26 cellular contexts compared by ENCODE assay signal in the genomic region with DNA sequence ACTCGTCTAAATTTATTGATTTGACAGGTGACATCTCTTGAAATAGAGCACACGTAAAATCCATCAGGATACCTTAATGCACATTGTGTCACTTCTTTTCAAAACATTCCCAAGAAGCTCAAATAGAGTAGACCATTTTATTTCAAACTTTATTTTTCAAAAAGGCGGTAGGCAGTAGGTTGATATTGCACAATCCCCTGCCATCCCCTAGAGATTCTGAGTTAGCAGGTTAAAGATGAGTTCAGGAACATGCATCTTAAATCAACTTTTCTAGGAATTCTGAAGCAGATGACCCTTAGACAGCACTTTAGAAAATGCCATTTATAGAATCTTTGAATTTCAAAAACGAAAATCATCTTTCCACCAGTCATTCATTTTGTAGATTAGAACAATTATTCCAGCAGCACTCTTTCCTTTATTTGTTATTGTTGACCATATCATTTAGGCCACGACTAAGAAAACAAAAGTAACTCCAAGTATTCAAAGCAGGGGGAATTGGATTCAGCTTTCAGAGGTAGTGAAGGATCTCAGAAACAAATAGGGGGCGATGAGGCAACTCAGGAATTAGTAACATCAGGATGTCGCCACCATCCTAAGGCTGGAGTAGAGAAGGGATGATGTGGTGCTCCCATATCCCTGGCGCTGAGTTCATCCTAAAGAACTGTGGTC.
A peak's percentile ranks its signal among the peaks of the same experiment; 100 is the strongest.
DNase-seq lines count a peak whose midpoint lies in the region; ATAC-seq, FAIRE-seq and TF ChIP-seq lines count a peak whose summit lies in the region.
"Had no signal": no experiment of that assay in that cellular context is flagged by ENCODE, and none has a peak within 500 bp of the region (broad histone marks: within the 10 kb centered on the region; RNA-seq: fewer than 3 reads in every experiment).

No MANE protein-coding gene starts in this region.

- H3K4me3 ChIP-seq in HepG2 (replicated peaks in 1 of 3; ENCODE audit: insufficient read depth in 1 of 3, low read depth in 2 of 3, low read length in 3 of 3) = no peak overlapping the region
- no peak overlapping the region for H3K4me3 ChIP-seq in right lobe of liver
- no peak overlapping the region for H3K4me3 ChIP-seq in H1 (ENCODE audit: extremely low read depth in 1 of 4, insufficient read depth in 2 of 4, low read depth in 3 of 4, low read length in 4 of 4)
- no peak overlapping the region for H3K4me3 ChIP-seq in trophoblast cell (ENCODE audit: low read depth, low read length)
- no peak overlapping the region for H3K4me3 ChIP-seq in endodermal cell (ENCODE audit: low read length)
- H3K4me3 ChIP-seq: A549; BLaER1 treated with 17β-estradiol and CSF1 and Interleukin-3, amounts not matched to agents 10 nM and 100 nM; GM12878 had no signal

- H3K27me3 ChIP-seq in HepG2 (ENCODE audit: control insufficient read depth in 1 of 2, insufficient read depth in 2 of 2, low read length in 2 of 2) (no peaks in the 10 kb centered on the region; a peak in 1 of 5 replicates), right lobe of liver (no peaks in the 10 kb centered on the region), H1 (replicated peaks in 1 of 4; ENCODE audit: control insufficient read depth in 3 of 4, extremely low read depth in 1 of 4, insufficient read depth in 3 of 4, low read length in 3 of 4) (no peaks in the 10 kb centered on the region), trophoblast cell (ENCODE audit: insufficient read depth, low read length) (no peaks in the 10 kb centered on the region), endodermal cell (ENCODE audit: control insufficient read depth, insufficient read depth, low read length, poor library complexity, severe bottlenecking) (no peaks in the 10 kb centered on the region)
- H3K27me3 ChIP-seq: BLaER1 treated with 17β-estradiol and CSF1 and Interleukin-3, amounts not matched to agents 10 nM and 100 nM had no signal

- ATAC-seq in HepG2 (no peak), right lobe of liver (no peak), GM21447 (IDR thresholded peaks at IDR 0.05; ENCODE audit: unreplicated experiment) (no peak)
- ATAC-seq: A549; CD8-positive, alpha-beta T cell; GM12878 had no signal

- DNase-seq in HepG2 (ENCODE audit: low spot score) (no peak), right lobe of liver (no peak), H1 (ENCODE audit: low read depth in 1 of 2, low spot score in 2 of 2) (no peak), trophoblast cell (peak; percentile 59 to 81), endodermal cell (no peak), Calu3 (no peak)
- DNase-seq: AML-193; Caco-2; CD4-positive, alpha-beta T cell; CD8-positive, alpha-beta T cell; DMS 273 treated with DMSO at 0.1 percent for 48 hours; DMS153; DMS53; DMS79; DND-41; EL; GDM1 had no signal

- H4K5ac ChIP-seq in H1 (ENCODE audit: insufficient read length, low read depth, low read length) = no peak overlapping the region

- TF ChIP-seq RAD21 in HepG2 (CRISPR knock-in tag; IDR thresholded peaks at IDR 0.05) (no peak), H1 (IDR thresholded peaks at IDR 0.05 in 1 of 2, conservative IDR thresholded peaks at IDR 0.05 in 1 of 2; ENCODE audit: low read depth in 2 of 2, low read length in 2 of 2) (no peak)

- H3K14ac ChIP-seq in H1 (ENCODE audit: insufficient read length) (no peak overlapping the region), trophoblast cell (ENCODE audit: low read length) (no peak overlapping the region)

- TF ChIP-seq EP300 in HepG2 (IDR thresholded peaks at IDR 0.05; ENCODE audit: low read depth in 2 of 2, low read length in 2 of 2) (no peak), HepG2 (CRISPR knock-in tag; IDR thresholded peaks at IDR 0.05; ENCODE audit: borderline replicate concordance) (no peak), H1 (IDR thresholded peaks at IDR 0.05; ENCODE audit: borderline replicate concordance in 1 of 2, low read depth in 2 of 2, low read length in 2 of 2) (no peak)

- H3K9ac ChIP-seq in HepG2 (ENCODE audit: insufficient read depth, low read depth, low read length) = no peak overlapping the region
- H3K9ac ChIP-seq in H1 (replicated peaks in 1 of 4; ENCODE audit: extremely low read depth in 1 of 4, low read depth in 3 of 4, low read length in 3 of 4) = no peak overlapping the region
- no peak overlapping the region for H3K9ac ChIP-seq in trophoblast cell (ENCODE audit: low read length)
- H3K9ac ChIP-seq in endodermal cell (ENCODE audit: extremely low read depth, low read length, poor library complexity, severe bottlenecking) = no peak overlapping the region
- H3K9ac ChIP-seq: BLaER1 treated with 17β-estradiol and CSF1 and Interleukin-3, amounts not matched to agents 10 nM and 100 nM had no signal

- POLR2A ChIA-PET in HepG2 (lab: Yijun Ruan, JAX) = no interaction called here
- POLR2A ChIA-PET in H1 (lab: Charles Lee; ENCODE audit: partially characterized antibody) = no interaction called here

- no peaks in the 10 kb centered on the region for H3K79me1 ChIP-seq in H1 (ENCODE audit: low read depth, low read length)
- no peaks in the 10 kb centered on the region for H3K79me1 ChIP-seq in trophoblast cell (ENCODE audit: low read length)

- H3K4me3 Mint-ChIP-seq in endodermal cell = no peak overlapping the region
- no peak overlapping the region for H3K4me3 Mint-ChIP-seq in Calu3 (ENCODE audit: low read depth, unreplicated experiment)
- H3K4me3 Mint-ChIP-seq: B cell; CD4-positive, alpha-beta T cell; CD8-positive, alpha-beta T cell had no signal

- TF ChIP-seq CTCF in HepG2 (CRISPR knock-in tag; IDR thresholded peaks at IDR 0.05) (no peak), right lobe of liver (IDR thresholded peaks at IDR 0.05) (no peak), H1 (IDR thresholded peaks at IDR 0.05; ENCODE audit: control extremely low read depth in 1 of 3, insufficient read depth in 1 of 3, low read depth in 1 of 3, low read length in 3 of 3) (no peak), endodermal cell (conservative IDR thresholded peaks at IDR 0.05) (no peak), Calu3 (IDR thresholded peaks at IDR 0.05; ENCODE audit: unreplicated experiment) (no peak)

- H3K4me1 Mint-ChIP-seq in endodermal cell = no peaks in the 10 kb centered on the region
- H3K4me1 Mint-ChIP-seq in Calu3 (ENCODE audit: low read depth, unreplicated experiment) = no peaks in the 10 kb centered on the region
- H3K4me1 Mint-ChIP-seq: B cell had no signal

- no peak overlapping the region for H2BK20ac ChIP-seq in H1 (ENCODE audit: low read length)

- no peaks in the 10 kb centered on the region for H3K4me1 ChIP-seq in HepG2 (ENCODE audit: insufficient read depth, low read length)
- H3K4me1 ChIP-seq in right lobe of liver = no peaks in the 10 kb centered on the region
- H3K4me1 ChIP-seq in H1 (replicated peaks in 1 of 4; ENCODE audit: control insufficient read depth in 3 of 4, insufficient read depth in 4 of 4, low read length in 3 of 4) = no peaks in the 10 kb centered on the region
- no peaks in the 10 kb centered on the region for H3K4me1 ChIP-seq in trophoblast cell (ENCODE audit: control insufficient read depth in 1 of 2, insufficient read depth in 2 of 2, low read length in 2 of 2)
- H3K4me1 ChIP-seq in endodermal cell (ENCODE audit: control insufficient read depth, insufficient read depth, low read length) = no peaks in the 10 kb centered on the region
- H3K4me1 ChIP-seq: A549; BLaER1 treated with 17β-estradiol and CSF1 and Interleukin-3, amounts not matched to agents 10 nM and 100 nM had no signal

- no peak for FAIRE-seq in HepG2 (lab: Jason Lieb, UNC)
- FAIRE-seq in H1 (lab: Jason Lieb, UNC) = no peak
- FAIRE-seq: A549, GM12878, GM12892, GM18507 had no signal

- H3K9me3 Mint-ChIP-seq in endodermal cell = peaks cover under 1% of the 10 kb centered on the region
- peaks cover 12% of the 10 kb centered on the region for H3K9me3 Mint-ChIP-seq in Calu3 (ENCODE audit: low read depth, unreplicated experiment)
- H3K9me3 Mint-ChIP-seq: CD4-positive, alpha-beta T cell; CD8-positive, alpha-beta T cell had no signal

- no peak overlapping the region for H3K4me2 ChIP-seq in HepG2 (ENCODE audit: low read depth, low read length)
- H3K4me2 ChIP-seq in H1 (ENCODE audit: insufficient read depth in 1 of 2, low read depth in 2 of 2, low read length in 2 of 2) = no peak overlapping the region
- no peak overlapping the region for H3K4me2 ChIP-seq in trophoblast cell (ENCODE audit: low read length)
- H3K4me2 ChIP-seq: A549; BLaER1 treated with 17β-estradiol and CSF1 and Interleukin-3, amounts not matched to agents 10 nM and 100 nM had no signal

- H2BK12ac ChIP-seq in H1 (ENCODE audit: low read depth, low read length) (no peak overlapping the region), trophoblast cell (ENCODE audit: low read length) (no peak overlapping the region)

- no peak overlapping the region for H3K56ac ChIP-seq in H1 (replicated peaks; ENCODE audit: insufficient read length, low read depth, low read length)

- no peak overlapping the region for H2AFZ ChIP-seq in HepG2 (ENCODE audit: low read length)
- no peak overlapping the region for H2AFZ ChIP-seq in H1 (ENCODE audit: low read length)
- no peak overlapping the region for H2AFZ ChIP-seq in trophoblast cell (ENCODE audit: insufficient read depth, low read length, poor library complexity)

- in situ Hi-C loops in HepG2 (cut with HindIII; ENCODE audit: extremely low pct_ligation_motif_present, low pct_unique_long_range_greater_than_20kb) = no loop called here

- no peak for TF ChIP-seq POLR2A in HepG2 (IDR thresholded peaks at IDR 0.05; ENCODE audit: insufficient read depth in 1 of 2, low read depth in 2 of 2, low read length in 2 of 2)
- TF ChIP-seq POLR2A in right lobe of liver (IDR thresholded peaks at IDR 0.05) = no peak
- no peak for TF ChIP-seq POLR2A in H1 (IDR thresholded peaks at IDR 0.05; ENCODE audit: control extremely low read depth in 1 of 2, low read depth in 2 of 2, low read length in 2 of 2)

- no peaks in the 10 kb centered on the region for H4K20me1 ChIP-seq in HepG2 (ENCODE audit: insufficient read depth, low read length)
- H4K20me1 ChIP-seq in H1 (replicated peaks in 1 of 2; ENCODE audit: control insufficient read depth in 1 of 2, insufficient read depth in 2 of 2, low read length in 2 of 2) = no peaks in the 10 kb centered on the region
- H4K20me1 ChIP-seq: BLaER1 treated with 17β-estradiol and CSF1 and Interleukin-3, amounts not matched to agents 10 nM and 100 nM had no signal

- CTCF ChIA-PET in HepG2 (lab: Yijun Ruan, JAX; ENCODE audit: low intra/inter-chr PET ratio, low total read pairs) (no interaction called here), H1 (lab: Charles Lee; ENCODE audit: partially characterized antibody) (interaction anchor here (1.0 kb wide), 1 partner anchor 58 kb away, joined by 5 read pairs; no protein-coding TSS in a partner anchor), Calu3 (lab: Charles Lee) (interaction anchor here (0.6 kb wide), 1 partner anchor 485 kb away, joined by 3 read pairs; no protein-coding TSS in a partner anchor)

- intact Hi-C loops in HepG2 (cut with micrococcal nuclease; ENCODE audit: unreplicated experiment) = no loop called here
- intact Hi-C loops in right lobe of liver (cut with DNase I) = no loop called here
- intact Hi-C loops in Calu3 (cut with micrococcal nuclease; ENCODE audit: unreplicated experiment) = no loop called here

- H3K23ac ChIP-seq in H1 (ENCODE audit: insufficient read length) (no peak overlapping the region), trophoblast cell (ENCODE audit: low read length) (no peak overlapping the region)

- no peaks in the 10 kb centered on the region for H3K9me3 ChIP-seq in HepG2 (ENCODE audit: low read length)
- no peaks in the 10 kb centered on the region for H3K9me3 ChIP-seq in right lobe of liver
- no peaks in the 10 kb centered on the region for H3K9me3 ChIP-seq in H1 (ENCODE audit: insufficient read depth in 2 of 2, low read depth in 1 of 2, low read length in 1 of 2)
- H3K9me3 ChIP-seq in trophoblast cell (ENCODE audit: insufficient read depth, low read depth, low read length) = no peaks in the 10 kb centered on the region
- H3K9me3 ChIP-seq in endodermal cell (ENCODE audit: control insufficient read depth, low read length) = peaks cover 2% of the 10 kb centered on the region
- H3K9me3 ChIP-seq: Caco-2 had no signal

- no peak overlapping the region for H3K27ac ChIP-seq in HepG2 (ENCODE audit: extremely low read length, insufficient read depth, low read length)
- H3K27ac ChIP-seq in right lobe of liver = no peak overlapping the region
- H3K27ac ChIP-seq in H1 (ENCODE audit: low read depth, low read length) = no peak overlapping the region
- no peak overlapping the region for H3K27ac ChIP-seq in trophoblast cell (ENCODE audit: low read depth, low read length)
- H3K27ac ChIP-seq in endodermal cell (ENCODE audit: low read depth, low read length) = no peak overlapping the region
- H3K27ac ChIP-seq: 22Rv1; A549; BLaER1 treated with 17β-estradiol and CSF1 and Interleukin-3, amounts not matched to agents 10 nM and 100 nM; C4-2B had no signal

- H3K4ac ChIP-seq in H1 (replicated peaks; ENCODE audit: insufficient read length, low read depth, low read length) (no peak overlapping the region), trophoblast cell (ENCODE audit: low read depth, low read length) (no peak overlapping the region)

- H4K91ac ChIP-seq in H1 (replicated peaks; ENCODE audit: insufficient read length, low read length) = no peak overlapping the region
- no peak overlapping the region for H4K91ac ChIP-seq in trophoblast cell (ENCODE audit: low read depth, low read length)

- no peak overlapping the region for H4K12ac ChIP-seq in trophoblast cell (ENCODE audit: low read depth, low read length)

- H3K36me3 ChIP-seq in HepG2 (replicated peaks in 1 of 2; ENCODE audit: control insufficient read depth in 1 of 2, insufficient read depth in 2 of 2, low read length in 2 of 2) (no peaks in the 10 kb centered on the region), right lobe of liver (no peaks in the 10 kb centered on the region), H1 (ENCODE audit: control insufficient read depth in 2 of 4, insufficient read depth in 4 of 4, low read length in 3 of 4) (no peaks in the 10 kb centered on the region), trophoblast cell (ENCODE audit: control insufficient read depth in 1 of 2, insufficient read depth in 2 of 2, low read length in 2 of 2) (no peaks in the 10 kb centered on the region), endodermal cell (ENCODE audit: control insufficient read depth, insufficient read depth, low read length) (no peaks in the 10 kb centered on the region)
- H3K36me3 ChIP-seq: BLaER1 treated with 17β-estradiol and CSF1 and Interleukin-3, amounts not matched to agents 10 nM and 100 nM had no signal

- H3K18ac ChIP-seq in H1 (ENCODE audit: extremely low read depth, low read length) = no peak overlapping the region
- no peak overlapping the region for H3K18ac ChIP-seq in trophoblast cell (ENCODE audit: low read length)

- H2BK120ac ChIP-seq in H1 (replicated peaks; ENCODE audit: low read depth, low read length) (no peak overlapping the region), trophoblast cell (ENCODE audit: insufficient read depth, low read length, poor library complexity) (no peak overlapping the region)

- H3K79me2 ChIP-seq in HepG2 (ENCODE audit: insufficient read depth, low read length) = no peaks in the 10 kb centered on the region
- no peaks in the 10 kb centered on the region for H3K79me2 ChIP-seq in H1 (ENCODE audit: control insufficient read depth in 1 of 2, insufficient read depth in 2 of 2, low read length in 2 of 2)
- H3K79me2 ChIP-seq in trophoblast cell (ENCODE audit: control insufficient read depth, insufficient read depth, low read length, poor library complexity) = no peaks in the 10 kb centered on the region

- H2AK5ac ChIP-seq in H1 (ENCODE audit: low read depth, low read length) (no peak overlapping the region), trophoblast cell (ENCODE audit: low read length) (no peak overlapping the region)

- BruUV-seq in HepG2 (replicated peaks; lab: Mats Ljungman, UMichigan) (no TSS peak), Calu3 (replicated peaks; lab: Mats Ljungman, UMichigan) (no TSS peak)

- no peak overlapping the region for H3K27ac Mint-ChIP-seq in endodermal cell
- no peak overlapping the region for H3K27ac Mint-ChIP-seq in Calu3 (ENCODE audit: unreplicated experiment)
- H3K27ac Mint-ChIP-seq: B cell; CD4-positive, alpha-beta T cell; CD8-positive, alpha-beta T cell had no signal

- no peak overlapping the region for H2BK5ac ChIP-seq in H1 (ENCODE audit: low read depth, low read length)
- no peak overlapping the region for H2BK5ac ChIP-seq in trophoblast cell (ENCODE audit: low read depth, low read length, poor library complexity)

- 21% methylated on average over 8 of the region's 8 CpGs for WGBS in HepG2 (ENCODE audit: low lambda C conversion rate)
- WGBS in right lobe of liver (ENCODE audit: insufficient coverage, low coverage, low lambda C conversion rate, missing lambda C conversion rate) = 34% methylated on average over 8 of the region's 8 CpGs
- 79% methylated on average over 8 of the region's 8 CpGs; no CpG with 5 or more reads in 1 of the 2 experiments for WGBS in H1 (ENCODE audit: extremely low coverage in 1 of 2, insufficient coverage in 1 of 2, insufficient read length in 1 of 2, insufficient replicate concordance in 2 of 2, low coverage in 1 of 2, low lambda C conversion rate in 2 of 2, missing lambda C conversion rate in 1 of 2), 2 experiments
- no CpG with 5 or more reads among the region's 8 CpGs for WGBS in trophoblast cell (ENCODE audit: extremely low coverage, insufficient coverage, insufficient read length)
- WGBS in endodermal cell (ENCODE audit: insufficient coverage in 1 of 2, insufficient read length in 1 of 2), 2 experiments = 77 to 92% methylated on average over 5 to 8 of the region's 8 CpGs

- no peak overlapping the region for H2BK15ac ChIP-seq in H1 (ENCODE audit: low read length)

- H3K36me3 Mint-ChIP-seq in endodermal cell (ENCODE audit: low read depth) (no peaks in the 10 kb centered on the region), Calu3 (ENCODE audit: insufficient read depth, unreplicated experiment) (no peaks in the 10 kb centered on the region)
- H3K36me3 Mint-ChIP-seq: CD8-positive, alpha-beta T cell had no signal

- H4K8ac ChIP-seq in H1 (ENCODE audit: extremely low read depth, insufficient read depth, low read length) = no peak overlapping the region
- H4K8ac ChIP-seq in trophoblast cell (ENCODE audit: low read depth, low read length) = no peak overlapping the region

- H3K27me3 Mint-ChIP-seq in endodermal cell (ENCODE audit: insufficient read depth) (no peaks in the 10 kb centered on the region), Calu3 (ENCODE audit: unreplicated experiment) (no peaks in the 10 kb centered on the region)

- no peaks in the 10 kb centered on the region for H3K23me2 ChIP-seq in H1 (ENCODE audit: low read depth, low read length)

Comparison
In these comparisons a context has a peak if more than half of its experiments do, and no peak if none do; other contexts are left out.
1. DNase-seq: peak in trophoblast cell (2 of 2); none in HepG2 (single experiment), right lobe of liver (0 of 3), H1 (0 of 2), endodermal cell (single experiment) and Calu3 (single experiment).